8 cellular contexts compared by ENCODE assay signal in genomic region chr20:43938932-43939761, GRCh38. TPM values are rescaled to one million over a fixed set of nuclear protein-coding genes. Genes with fewer than 3 reads are reported as not detected.
DNase-seq lines count a peak whose midpoint lies in the region; ATAC-seq and TF ChIP-seq lines count a peak whose summit lies in the region.

No MANE protein-coding gene starts in this region.

- H3K4me3 ChIP-seq in neutrophil (ENCODE audit: low read depth in 1 of 2, low read length in 1 of 2) = peak overlapping the region; percentile 15 to 22

- peak; percentile 80 for DNase-seq in DMS79 treated with DMSO at 0.1 percent for 48 hours (lab: John Stamatoyannopoulos, UW)
- DNase-seq in NOMO-1 treated with dmso at 0.1 percent for 144 hours (lab: John Stamatoyannopoulos, UW; ENCODE audit: unreplicated experiment) = peak; percentile 93
- peak; percentile 83 to 91 for DNase-seq in dermis microvascular lymphatic vessel endothelial cell (ENCODE audit: low read depth in 2 of 2)
- no peak for DNase-seq in DMS153 (lab: John Stamatoyannopoulos, UW)

- H3K4me1 ChIP-seq in neutrophil (ENCODE audit: control insufficient read depth in 1 of 2, insufficient read depth in 1 of 2, low read depth in 1 of 2, low read length in 1 of 2) = peaks cover 63 to 70% of the 10 kb centered on the region in 2 experiments

- TF ChIP-seq CTCF in neutrophil (IDR thresholded peaks at IDR 0.05) = no peak

- ATAC-seq in GM21576 (IDR thresholded peaks at IDR 0.05; ENCODE audit: unreplicated experiment) (no peak), HG03457 (IDR thresholded peaks at IDR 0.05; ENCODE audit: unreplicated experiment) (no peak), HG03135 (IDR thresholded peaks at IDR 0.05; ENCODE audit: unreplicated experiment) (no peak)

- peak overlapping the region; percentile 99 for H3K27ac ChIP-seq in neutrophil

- no peaks in the 10 kb centered on the region for H3K9me3 ChIP-seq in neutrophil

- no peaks in the 10 kb centered on the region for H3K27me3 ChIP-seq in neutrophil

- H3K36me3 ChIP-seq in neutrophil = no peaks in the 10 kb centered on the region

RNA-seq across cellular contexts. Expression of gene TOX2, which starts 24.5 kb away (rescaled TPM):
- total RNA-seq in dermis microvascular lymphatic vessel endothelial cell = 0.77 and 1.0 TPM in 2 replicates
